8 cellular contexts compared by ENCODE assay signal in the genomic region with DNA sequence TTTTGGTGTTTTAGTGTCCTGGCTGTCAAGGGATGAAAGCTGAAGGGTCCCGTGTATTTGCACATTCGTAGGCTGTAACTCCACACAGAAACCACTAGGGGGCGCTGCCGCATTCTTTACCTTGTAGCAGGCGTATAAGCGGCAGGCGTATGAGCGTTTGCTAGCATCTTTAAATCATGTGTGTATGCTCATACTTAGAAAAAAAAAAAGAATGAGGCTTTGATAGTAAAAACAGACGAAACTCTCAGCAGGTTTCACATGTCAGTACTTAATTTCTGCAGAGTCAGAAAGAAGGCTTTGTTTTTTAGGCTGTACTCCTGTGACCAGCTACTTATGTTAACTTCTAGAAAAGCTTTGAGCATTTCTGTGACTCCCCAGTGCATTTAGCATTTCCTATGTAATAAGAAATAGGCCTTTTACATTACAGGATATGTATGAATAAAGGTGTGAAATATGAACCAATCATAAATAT.
DNase-seq lines count a peak whose midpoint lies in the region; ATAC-seq and TF ChIP-seq lines count a peak whose summit lies in the region.

No MANE protein-coding gene starts in this region.

- no peak overlapping the region for H3K4me3 Mint-ChIP-seq in central memory CD8-positive, alpha-beta T cell

- H3K4me3 ChIP-seq in AG10803 (ENCODE audit: low read length) = no peak overlapping the region

- TF ChIP-seq CTCF in AG10803 (conservative IDR thresholded peaks at IDR 0.05; ENCODE audit: low read length) = peak; percentile 93

- H3K9me3 Mint-ChIP-seq in central memory CD8-positive, alpha-beta T cell = no peaks in the 10 kb centered on the region

- no peaks in the 10 kb centered on the region for H3K4me1 Mint-ChIP-seq in central memory CD8-positive, alpha-beta T cell

- H3K27ac Mint-ChIP-seq in central memory CD8-positive, alpha-beta T cell (ENCODE audit: low read depth) = no peak overlapping the region

- H3K36me3 Mint-ChIP-seq in central memory CD8-positive, alpha-beta T cell (ENCODE audit: insufficient read depth) = no peaks in the 10 kb centered on the region

- intact Hi-C loops in left colon (cut with DNase I, micrococcal nuclease) = loop anchor here (5.0 to 10.0 kb wide), 3 partner anchors 187 to 772 kb away; no protein-coding TSS in a partner anchor

- no peaks in the 10 kb centered on the region for H3K27me3 Mint-ChIP-seq in central memory CD8-positive, alpha-beta T cell

- ATAC-seq in GM18873 (IDR thresholded peaks at IDR 0.05; ENCODE audit: low FRiP score, unreplicated experiment) = peak; percentile 86
- peak; percentile 93 for ATAC-seq in HG03103 (IDR thresholded peaks at IDR 0.05; ENCODE audit: low read depth, unreplicated experiment)
- peak; percentile 71 for ATAC-seq in central memory CD8-positive, alpha-beta T cell (replicated peaks; ENCODE audit: extremely low read depth, poor library complexity, severe bottlenecking)
- ATAC-seq in left colon = peak; percentile 84

- DNase-seq in AG10803 (ENCODE audit: low read depth) = peak; percentile 87
- peak; percentile 59 for DNase-seq in NCI-H2171 (lab: John Stamatoyannopoulos, UW)
- peak; percentile 62 for DNase-seq in activated CD4-positive, CD25-positive, alpha-beta regulatory T cell treated with anti-CD3 and anti-CD28 coated beads, Interleukin-2, amount 50 U/mL, for 16 hours (ENCODE audit: low read depth, low spot score)
- DNase-seq in central memory CD8-positive, alpha-beta T cell (ENCODE audit: low spot score in 2 of 2) = peak; percentile 41 to 48
- peak; percentile 57 to 64 for DNase-seq in left colon
- peak; percentile 63 to 73 for DNase-seq in stimulated activated CD4-positive, alpha-beta T cell treated with anti-CD3 and anti-CD28 coated beads, Interleukin-2, amount 100 ng/mL, for 48 hours
